ENCODE assay signal across 23 cellular contexts in genomic region chr2:202778217-202778616, GRCh38.
"Had no signal": no experiment of that assay in that cellular context is flagged by ENCODE, and none has a peak within 500 bp of the region (broad histone marks: within the 10 kb centered on the region; RNA-seq: fewer than 3 reads in every experiment).

No MANE protein-coding gene starts in this region.

- H3K4me1 Mint-ChIP-seq: endodermal cell, nephron progenitor cell had no signal

- H3K27ac ChIP-seq: body of pancreas, dorsolateral prefrontal cortex, epithelial cell of prostate, thyroid gland had no signal

- DNase-seq: activated CD4-positive, alpha-beta T cell treated with anti-CD3 and anti-CD28 coated beads, Interleukin-2, amount 10 ng/mL, durations not matched to agents 7 days and 5 days; activated CD8-positive, alpha-beta T cell treated with anti-CD3 and anti-CD28 coated beads, Interleukin-2, amount 10 ng/mL, durations not matched to agents 7 days and 5 days; activated naive CD4-positive, alpha-beta T cell treated with anti-CD3 and anti-CD28 coated beads for 36 hours; activated T-cell treated with anti-CD3 and anti-CD28 coated beads, Interleukin-2, amount 50 U/mL, for 24 hours; body of pancreas; dorsolateral prefrontal cortex; endodermal cell; foreskin fibroblast; hippocampal formation; islet precursor cell; left colon; nephron progenitor cell; nucleus accumbens; posterior cingulate gyrus; retina; stimulated activated CD4-positive, alpha-beta T cell treated with anti-CD3 and anti-CD28 coated beads, Interleukin-2, amount 100 ng/mL, for 24 hours; stimulated activated naive CD4-positive, alpha-beta T cell treated with Interleukin-2 at 50 U/mL for 16 hours; thyroid gland had no signal

- H3K9me3 Mint-ChIP-seq: activated naive CD4-positive, alpha-beta T cell treated with anti-CD3 and anti-CD28 coated beads for 36 hours; activated T-cell treated with anti-CD3 and anti-CD28 coated beads, Interleukin-2, amount 50 U/mL, for 24 hours; activated T-helper 2 cell treated with anti-CD3 and anti-CD28 coated beads, Interferon-gamma antibody, Interleukin-2, Interleukin-4, amounts not matched to agents 10 μg/mL and 5 μg/mL and 100 μg/mL, durations not matched to agents 14 hours and 24 hours and 36 hours; endodermal cell; nephron progenitor cell had no signal

- H3K9me3 ChIP-seq: body of pancreas, thyroid gland had no signal

- H3K4me3 Mint-ChIP-seq: activated CD4-positive, alpha-beta T cell treated with anti-CD3 and anti-CD28 coated beads, Interleukin-2, amount 10 ng/mL, durations not matched to agents 7 days and 5 days; activated CD8-positive, alpha-beta T cell treated with anti-CD3 and anti-CD28 coated beads, Interleukin-2, amount 10 ng/mL, durations not matched to agents 7 days and 5 days; activated naive CD4-positive, alpha-beta T cell treated with anti-CD3 and anti-CD28 coated beads for 36 hours; activated T-cell treated with anti-CD3 and anti-CD28 coated beads, Interleukin-2, amount 50 U/mL, for 24 hours; endodermal cell; mesothelial cell of epicardium; nephron progenitor cell had no signal

- H3K27ac Mint-ChIP-seq: activated CD4-positive, alpha-beta T cell treated with anti-CD3 and anti-CD28 coated beads, Interleukin-2, amount 10 ng/mL, durations not matched to agents 7 days and 5 days; activated CD8-positive, alpha-beta T cell treated with anti-CD3 and anti-CD28 coated beads, Interleukin-2, amount 10 ng/mL, durations not matched to agents 7 days and 5 days; activated naive CD4-positive, alpha-beta T cell treated with anti-CD3 and anti-CD28 coated beads for 36 hours; activated T-cell treated with anti-CD3 and anti-CD28 coated beads, Interleukin-2, amount 50 U/mL, for 24 hours; activated T-helper 2 cell treated with anti-CD3 and anti-CD28 coated beads, Interferon-gamma antibody, Interleukin-2, Interleukin-4, amounts not matched to agents 10 μg/mL and 5 μg/mL and 100 μg/mL, durations not matched to agents 14 hours and 24 hours and 36 hours; endodermal cell; mesothelial cell of epicardium; nephron progenitor cell had no signal

- H3K4me1 ChIP-seq: thyroid gland had no signal

- H3K4me3 ChIP-seq: body of pancreas, dorsolateral prefrontal cortex, lung, thyroid gland had no signal

- ATAC-seq: activated CD4-positive, CD25-positive, alpha-beta regulatory T cell treated with anti-CD3 and anti-CD28 coated beads, Interleukin-2, amount 50 U/mL, for 24 hours; activated CD8-positive, alpha-beta T cell treated with anti-CD3 and anti-CD28 coated beads, Interleukin-2, amount 10 ng/mL, durations not matched to agents 7 days and 5 days; body of pancreas; left colon had no signal

- H3K36me3 ChIP-seq: thyroid gland had no signal

- H3K27me3 ChIP-seq: body of pancreas, dorsolateral prefrontal cortex, thyroid gland had no signal

- H3K27me3 Mint-ChIP-seq: activated CD4-positive, alpha-beta T cell treated with anti-CD3 and anti-CD28 coated beads, Interleukin-2, amount 10 ng/mL, durations not matched to agents 7 days and 5 days; activated T-cell treated with anti-CD3 and anti-CD28 coated beads, Interleukin-2, amount 50 U/mL, for 24 hours had no signal
